ENCODE assay signal across 10 cellular contexts in the genomic region with DNA sequence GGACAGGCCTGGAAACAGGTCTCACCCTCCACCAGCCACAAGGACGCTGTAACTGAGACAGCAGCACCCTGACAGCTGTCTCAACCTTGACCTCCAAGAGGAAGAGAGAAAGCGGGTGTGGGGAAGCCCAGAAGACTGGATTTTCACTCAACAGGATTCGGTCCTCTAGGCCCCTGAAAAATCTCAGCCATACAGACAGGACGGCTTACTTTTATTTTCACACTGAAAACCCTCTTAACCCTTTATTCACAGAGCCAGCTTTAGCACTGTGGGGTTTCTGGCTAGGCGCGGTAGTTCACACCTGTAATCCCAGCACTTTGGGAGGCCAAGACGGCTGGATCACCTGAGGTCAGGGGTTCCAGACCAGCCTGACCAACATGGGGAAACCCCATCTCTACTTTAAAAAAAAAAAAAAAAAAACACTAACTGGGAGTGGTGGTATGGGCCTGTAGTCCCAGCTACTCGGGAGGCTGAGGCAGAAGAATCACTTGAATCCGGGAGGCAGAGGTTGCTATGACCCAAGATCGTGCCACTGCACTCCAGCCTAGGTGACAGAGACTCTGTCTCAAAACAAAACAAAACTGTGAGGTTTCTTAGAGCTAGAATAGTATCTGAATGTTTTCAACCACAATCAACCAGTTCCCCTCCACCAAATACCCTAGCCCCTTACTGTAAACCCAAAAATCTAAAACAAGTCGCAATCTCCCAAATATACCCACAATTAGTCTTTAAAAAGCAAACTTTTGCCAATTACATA. TPM values are rescaled to one million over a fixed set of nuclear protein-coding genes. Genes with fewer than 3 reads are reported as not detected.
DNase-seq lines count a peak whose midpoint lies in the region; ATAC-seq and TF ChIP-seq lines count a peak whose summit lies in the region.
"Had no signal": no experiment of that assay in that cellular context is flagged by ENCODE, and none has a peak within 500 bp of the region (broad histone marks: within the 10 kb centered on the region; RNA-seq: fewer than 3 reads in every experiment).

No MANE protein-coding gene starts in this region.

- peaks cover 25 to 34% (median 28%) of the 10 kb centered on the region in 3 donors for H3K27me3 Mint-ChIP-seq in immature natural killer cell (ENCODE audit: low read depth in 3 of 3)

- H3K4me3 ChIP-seq in PC-9: no peak overlapping the region
- no peak overlapping the region for H3K4me3 ChIP-seq in neuronal stem cell (ENCODE audit: low read length in 2 of 2)

- H3F3A ChIP-seq in PC-9 (ENCODE audit: insufficient read depth, low read depth): peaks cover 38% of the 10 kb centered on the region; the same call in 1 of the 2 replicates

- no peak overlapping the region for H3K18ac ChIP-seq in neuronal stem cell (ENCODE audit: low read length)

- POLR2A ChIA-PET in PC-9 (lab: Charles Lee; ENCODE audit: unreplicated experiment): no interaction called here

- H2BK5ac ChIP-seq in neuronal stem cell (ENCODE audit: low read length): no peak overlapping the region

- no peak overlapping the region for H2BK12ac ChIP-seq in neuronal stem cell (ENCODE audit: low read length)

- peaks cover 15% of the 10 kb centered on the region for H3K36me3 ChIP-seq in PC-9 (ENCODE audit: low read depth)
- peaks cover 4 to 41% of the 10 kb centered on the region in 2 donors for H3K36me3 ChIP-seq in neuronal stem cell (replicated peaks in 1 of 2; ENCODE audit: control insufficient read depth in 2 of 2, insufficient read depth in 2 of 2, low read length in 2 of 2)

- H3K4ac ChIP-seq in neuronal stem cell (ENCODE audit: low read length): no peak overlapping the region

- no peak overlapping the region; the same call in 1 of the 2 replicates for H3K27ac ChIP-seq in PC-9
- H3K27ac ChIP-seq in neuronal stem cell (replicated peaks; ENCODE audit: low read length): no peak overlapping the region

- H3K27ac Mint-ChIP-seq in immature natural killer cell: peak overlapping the region; percentile 76 to 94 (median 87)

- no peak overlapping the region for H2BK15ac ChIP-seq in neuronal stem cell (ENCODE audit: low read length)

- peak overlapping the region; percentile 80 to 90 (median 83) for H3K4me3 Mint-ChIP-seq in immature natural killer cell

- CTCF ChIA-PET in PC-9 (lab: Charles Lee): interaction anchor here (0.6 kb wide), 1 partner anchor 148 kb away, joined by 13 read pairs; no protein-coding TSS in a partner anchor

- TF ChIP-seq CTCF in PC-9 (conservative IDR thresholded peaks at IDR 0.05): no peak

- no peak overlapping the region for H4K8ac ChIP-seq in neuronal stem cell (ENCODE audit: low read depth, low read length)

- H3K79me1 ChIP-seq in neuronal stem cell (ENCODE audit: low read depth, low read length): peaks cover 18% of the 10 kb centered on the region

- ATAC-seq in HG03280 (IDR thresholded peaks at IDR 0.05; ENCODE audit: unreplicated experiment): no peak

- peak; percentile 46 for DNase-seq in stimulated activated CD4-positive, alpha-beta T cell treated with anti-CD3 and anti-CD28 coated beads, Interleukin-15, amount 100 ng/mL, for 24 hours
- DNase-seq in stimulated activated CD4-positive, alpha-beta T cell treated with anti-CD3 and anti-CD28 coated beads, Interleukin-2, amount 100 ng/mL, for 24 hours: no peak
- DNase-seq in PC-9 (no peak), immature natural killer cell (peak; percentile 35 to 38 (median 36)), neuronal stem cell (ENCODE audit: low spot score) (no peak), DMS79 (lab: John Stamatoyannopoulos, UW) (no peak), T-helper 9 cell (no peak)
- DNase-seq: foreskin melanocyte, NCI-H510A had no signal

- H4K91ac ChIP-seq in neuronal stem cell (ENCODE audit: low read depth, low read length, poor library complexity): no peak overlapping the region

- no peaks in the 10 kb centered on the region for H3K27me3 ChIP-seq in PC-9 (ENCODE audit: insufficient read depth, low read depth)
- H3K27me3 ChIP-seq in neuronal stem cell (ENCODE audit: control insufficient read depth in 3 of 3, insufficient read depth in 3 of 3, low read depth in 1 of 3, low read length in 3 of 3): no peaks in the 10 kb centered on the region

- H2BK120ac ChIP-seq in neuronal stem cell (ENCODE audit: low read depth, low read length): no peak overlapping the region

- no peak overlapping the region for H3K9ac ChIP-seq in neuronal stem cell (ENCODE audit: low read depth, low read length, poor library complexity)

- H2AFZ ChIP-seq in PC-9 (no peak overlapping the region), neuronal stem cell (ENCODE audit: low read length) (no peak overlapping the region)

- BruUV-seq in PC-9 (replicated peaks; lab: Mats Ljungman, UMichigan): no TSS peak

- no peaks in the 10 kb centered on the region for H3K9me2 ChIP-seq in PC-9 (ENCODE audit: insufficient read depth)

- H3K79me2 ChIP-seq in PC-9 (ENCODE audit: low read depth): peaks cover 94% of the 10 kb centered on the region

- H3K9me3 ChIP-seq in PC-9 (ENCODE audit: insufficient read depth, low read depth): no peaks in the 10 kb centered on the region
- H3K9me3 ChIP-seq in neuronal stem cell (replicated peaks in 1 of 2; ENCODE audit: control insufficient read depth in 2 of 2, insufficient read depth in 1 of 2, low read depth in 1 of 2, low read length in 2 of 2): no peaks in the 10 kb centered on the region

- no peaks in the 10 kb centered on the region for H3K9me3 Mint-ChIP-seq in immature natural killer cell

- peaks cover 51% of the 10 kb centered on the region for H3K4me1 ChIP-seq in PC-9 (replicated peaks; ENCODE audit: insufficient read depth)
- H3K4me1 ChIP-seq in neuronal stem cell (ENCODE audit: control insufficient read depth in 2 of 2, insufficient read depth in 1 of 2, low read depth in 1 of 2, low read length in 2 of 2): peaks cover 31 to 42% of the 10 kb centered on the region in 2 donors

- no peak overlapping the region for H3K14ac ChIP-seq in neuronal stem cell (ENCODE audit: low read length)

- peaks cover 88% of the 10 kb centered on the region for H4K20me1 ChIP-seq in PC-9 (ENCODE audit: insufficient read depth)

- peaks cover 86 to 92% of the 10 kb centered on the region in 2 donors for H3K4me1 Mint-ChIP-seq in immature natural killer cell

- H3K4me2 ChIP-seq in PC-9 (peak overlapping the region; percentile 7; the same call in 1 of the 2 replicates), neuronal stem cell (ENCODE audit: insufficient read depth, low read length, poor library complexity, severe bottlenecking) (no peak overlapping the region)

- no peak overlapping the region for H2AK5ac ChIP-seq in neuronal stem cell (ENCODE audit: low read depth, low read length)

- 100% methylated on average over 1 of the region's 11 CpGs; no CpG with 5 or more reads in 1 of the 2 donors for WGBS in neuronal stem cell (ENCODE audit: extremely low coverage in 2 of 2, insufficient read length in 2 of 2, insufficient replicate concordance in 1 of 2), 2 donors

- H3K36me3 Mint-ChIP-seq in immature natural killer cell: peaks cover 0 to 5% (median 0%) of the 10 kb centered on the region in 3 donors

- H3K23ac ChIP-seq in neuronal stem cell (ENCODE audit: low read depth, low read length, poor library complexity): no peak overlapping the region

- intact Hi-C loops in PC-9 (cut with micrococcal nuclease; ENCODE audit: unreplicated experiment): no loop called here

RNA-seq across cellular contexts. Expression of a gene that starts 5.3 kb away (rescaled TPM):
- 206 and 220 TPM in 2 replicates for total RNA-seq in PC-9 (2021)
- 10 to 100 TPM in 1 of 3 donors, 1 to 10 TPM in 2; 3.7 to 14.3 (median 8.5) TPM for polyA plus RNA-seq in immature natural killer cell
- polyA plus RNA-seq in neuronal stem cell (2013, experiment 1 of 2): 65.4 TPM
- 69.8 TPM for polyA plus RNA-seq in neuronal stem cell (2013, experiment 2 of 2)

RNA-seq across cellular contexts. Expression of a gene that starts 23.1 kb away (rescaled TPM):
- total RNA-seq in PC-9 (2021): 160 and 198 TPM in 2 replicates
- 10 to 100 TPM; 39.7 to 48.4 (median 41.0) TPM for polyA plus RNA-seq in immature natural killer cell
- 43.4 TPM for polyA plus RNA-seq in neuronal stem cell (2013, experiment 1 of 2)
- 47.1 TPM for polyA plus RNA-seq in neuronal stem cell (2013, experiment 2 of 2)

Comparison
In these comparisons a context has a peak if more than half of its experiments do, and no peak if none do; other contexts are left out.
1. DNase-seq: peak in stimulated activated CD4-positive, alpha-beta T cell treated with anti-CD3 and anti-CD28 coated beads, Interleukin-15, amount 100 ng/mL, for 24 hours (single experiment) and immature natural killer cell (3 of 3); none in stimulated activated CD4-positive, alpha-beta T cell treated with anti-CD3 and anti-CD28 coated beads, Interleukin-2, amount 100 ng/mL, for 24 hours (0 of 2), PC-9 (0 of 2), neuronal stem cell (single experiment), DMS79 (single experiment) and T-helper 9 cell (single experiment).